In the genomic region with DNA sequence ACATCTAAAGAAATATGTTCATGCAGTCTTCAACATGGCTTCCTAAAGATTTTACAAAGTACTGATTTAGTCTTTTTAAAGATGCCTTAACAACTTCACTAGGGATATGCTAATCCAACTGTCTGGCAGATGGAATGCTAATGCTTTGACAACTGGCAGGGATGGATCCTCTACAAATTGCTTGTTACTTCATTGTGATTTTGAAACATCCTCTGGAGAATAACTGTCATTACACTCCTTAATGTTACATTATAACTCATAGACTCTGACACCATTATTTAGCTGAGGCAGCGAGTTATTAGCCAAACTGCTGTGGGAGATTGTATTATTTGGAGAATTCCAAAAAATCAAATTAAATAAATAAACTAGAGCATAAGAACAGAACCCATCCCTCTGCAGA, we compare ENCODE assay signal across 2 cellular contexts.
TF ChIP-seq lines count a peak whose summit lies in the region.

No MANE protein-coding gene starts in this region.

TF ChIP-seq in A549, 52 proteins besides CTCF, POLR2A, EP300 and RAD21:
- TF ChIP-seq, protein P1, sequence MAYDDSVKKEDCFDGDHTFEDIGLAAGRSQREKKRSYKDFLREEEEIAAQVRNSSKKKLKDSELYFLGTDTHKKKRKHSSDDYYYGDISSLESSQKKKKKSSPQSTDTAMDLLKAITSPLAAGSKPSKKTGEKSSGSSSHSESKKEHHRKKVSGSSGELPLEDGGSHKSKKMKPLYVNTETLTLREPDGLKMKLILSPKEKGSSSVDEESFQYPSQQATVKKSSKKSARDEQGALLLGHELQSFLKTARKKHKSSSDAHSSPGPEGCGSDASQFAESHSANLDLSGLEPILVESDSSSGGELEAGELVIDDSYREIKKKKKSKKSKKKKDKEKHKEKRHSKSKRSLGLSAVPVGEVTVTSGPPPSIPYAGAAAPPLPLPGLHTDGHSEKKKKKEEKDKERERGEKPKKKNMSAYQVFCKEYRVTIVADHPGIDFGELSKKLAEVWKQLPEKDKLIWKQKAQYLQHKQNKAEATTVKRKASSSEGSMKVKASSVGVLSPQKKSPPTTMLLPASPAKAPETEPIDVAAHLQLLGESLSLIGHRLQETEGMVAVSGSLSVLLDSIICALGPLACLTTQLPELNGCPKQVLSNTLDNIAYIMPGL (CRISPR knock-in tag; IDR thresholded peaks at IDR 0.05; ENCODE audit: borderline replicate concordance): no peak
- no peak for TF ChIP-seq ESRRA (IDR thresholded peaks at IDR 0.05; ENCODE audit: borderline replicate concordance, low read length)
- TF ChIP-seq CBX8 (IDR thresholded peaks at IDR 0.05): no peak
- no peak for TF ChIP-seq ZC3H11A (IDR thresholded peaks at IDR 0.05)
- TF ChIP-seq, protein P2, sequence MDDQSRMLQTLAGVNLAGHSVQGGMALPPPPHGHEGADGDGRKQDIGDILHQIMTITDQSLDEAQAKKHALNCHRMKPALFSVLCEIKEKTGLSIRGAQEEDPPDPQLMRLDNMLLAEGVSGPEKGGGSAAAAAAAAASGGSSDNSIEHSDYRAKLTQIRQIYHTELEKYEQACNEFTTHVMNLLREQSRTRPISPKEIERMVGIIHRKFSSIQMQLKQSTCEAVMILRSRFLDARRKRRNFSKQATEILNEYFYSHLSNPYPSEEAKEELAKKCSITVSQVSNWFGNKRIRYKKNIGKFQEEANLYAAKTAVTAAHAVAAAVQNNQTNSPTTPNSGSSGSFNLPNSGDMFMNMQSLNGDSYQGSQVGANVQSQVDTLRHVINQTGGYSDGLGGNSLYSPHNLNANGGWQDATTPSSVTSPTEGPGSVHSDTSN (IDR thresholded peaks at IDR 0.05): no peak
- TF ChIP-seq MAFK (IDR thresholded peaks at IDR 0.05; ENCODE audit: partially characterized antibody): peak; percentile 3
- TF ChIP-seq HOXB13 (CRISPR knock-in tag; IDR thresholded peaks at IDR 0.05; ENCODE audit: low read depth): no peak
- TF ChIP-seq RNF2 (IDR thresholded peaks at IDR 0.05; ENCODE audit: borderline replicate concordance, low read depth): no peak
- TF ChIP-seq FOSL2 (IDR thresholded peaks at IDR 0.05): no peak
- TF ChIP-seq FOSL2 (CRISPR knock-in tag; IDR thresholded peaks at IDR 0.05): no peak

TF ChIP-seq in IMR-90, 13 proteins besides CTCF, POLR2A, EP300 and RAD21 (continued from another document):
- TF ChIP-seq, protein P3, sequence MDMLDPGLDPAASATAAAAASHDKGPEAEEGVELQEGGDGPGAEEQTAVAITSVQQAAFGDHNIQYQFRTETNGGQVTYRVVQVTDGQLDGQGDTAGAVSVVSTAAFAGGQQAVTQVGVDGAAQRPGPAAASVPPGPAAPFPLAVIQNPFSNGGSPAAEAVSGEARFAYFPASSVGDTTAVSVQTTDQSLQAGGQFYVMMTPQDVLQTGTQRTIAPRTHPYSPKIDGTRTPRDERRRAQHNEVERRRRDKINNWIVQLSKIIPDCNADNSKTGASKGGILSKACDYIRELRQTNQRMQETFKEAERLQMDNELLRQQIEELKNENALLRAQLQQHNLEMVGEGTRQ (IDR thresholded peaks at IDR 0.05; ENCODE audit: low read depth, low read length): no peak
- TF ChIP-seq MAZ (IDR thresholded peaks at IDR 0.05; ENCODE audit: borderline replicate concordance, low read depth, low read length) (no peak), FOS (IDR thresholded peaks at IDR 0.05; ENCODE audit: low read depth, low read length) (no peak), RFX5 (IDR thresholded peaks at IDR 0.05; ENCODE audit: low read depth, low read length) (no peak), NFE2L2 (IDR thresholded peaks at IDR 0.05; ENCODE audit: low read depth, low read length) (no peak), RCOR1 (IDR thresholded peaks at IDR 0.05; ENCODE audit: insufficient replicate concordance, low read length) (no peak), MAFK (IDR thresholded peaks at IDR 0.05; ENCODE audit: low read depth, low read length) (no peak)
